In genomic region chr3:194407423-194407822, GRCh38 we compare ENCODE assay signal across 1 cellular context.
TF ChIP-seq lines count a peak whose summit lies in the region.

No MANE protein-coding gene starts in this region.

TF ChIP-seq in IMR-90, 13 proteins besides CTCF, POLR2A, EP300 and RAD21:
- TF ChIP-seq MAFK (IDR thresholded peaks at IDR 0.05; ENCODE audit: low read depth, low read length) (no peak), FOS (IDR thresholded peaks at IDR 0.05; ENCODE audit: low read depth, low read length) (0 out of 2 replicates have a peak, but pooled peaks have one; percentile 34), RCOR1 (IDR thresholded peaks at IDR 0.05; ENCODE audit: insufficient replicate concordance, low read length) (no peak), MAZ (IDR thresholded peaks at IDR 0.05; ENCODE audit: borderline replicate concordance, low read depth, low read length) (no peak), RFX5 (IDR thresholded peaks at IDR 0.05; ENCODE audit: low read depth, low read length) (no peak), NFE2L2 (IDR thresholded peaks at IDR 0.05; ENCODE audit: low read depth, low read length) (no peak), CHD1 (IDR thresholded peaks at IDR 0.05; ENCODE audit: low read depth, low read length) (no peak), CEBPB (IDR thresholded peaks at IDR 0.05; ENCODE audit: low read depth, low read length) (no peak), SMC3 (IDR thresholded peaks at IDR 0.05; ENCODE audit: low read depth, low read length) (no peak), BHLHE40 (IDR thresholded peaks at IDR 0.05; ENCODE audit: low read depth, low read length) (peak; percentile 58; the same call in 1 of the 2 replicates), MXI1 (IDR thresholded peaks at IDR 0.05; ENCODE audit: borderline replicate concordance, low read depth, low read length) (no peak)
- TF ChIP-seq, protein P1, sequence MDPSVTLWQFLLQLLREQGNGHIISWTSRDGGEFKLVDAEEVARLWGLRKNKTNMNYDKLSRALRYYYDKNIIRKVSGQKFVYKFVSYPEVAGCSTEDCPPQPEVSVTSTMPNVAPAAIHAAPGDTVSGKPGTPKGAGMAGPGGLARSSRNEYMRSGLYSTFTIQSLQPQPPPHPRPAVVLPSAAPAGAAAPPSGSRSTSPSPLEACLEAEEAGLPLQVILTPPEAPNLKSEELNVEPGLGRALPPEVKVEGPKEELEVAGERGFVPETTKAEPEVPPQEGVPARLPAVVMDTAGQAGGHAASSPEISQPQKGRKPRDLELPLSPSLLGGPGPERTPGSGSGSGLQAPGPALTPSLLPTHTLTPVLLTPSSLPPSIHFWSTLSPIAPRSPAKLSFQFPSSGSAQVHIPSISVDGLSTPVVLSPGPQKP (IDR thresholded peaks at IDR 0.05; ENCODE audit: borderline replicate concordance, low read depth, low read length): no peak
- TF ChIP-seq, protein P2, sequence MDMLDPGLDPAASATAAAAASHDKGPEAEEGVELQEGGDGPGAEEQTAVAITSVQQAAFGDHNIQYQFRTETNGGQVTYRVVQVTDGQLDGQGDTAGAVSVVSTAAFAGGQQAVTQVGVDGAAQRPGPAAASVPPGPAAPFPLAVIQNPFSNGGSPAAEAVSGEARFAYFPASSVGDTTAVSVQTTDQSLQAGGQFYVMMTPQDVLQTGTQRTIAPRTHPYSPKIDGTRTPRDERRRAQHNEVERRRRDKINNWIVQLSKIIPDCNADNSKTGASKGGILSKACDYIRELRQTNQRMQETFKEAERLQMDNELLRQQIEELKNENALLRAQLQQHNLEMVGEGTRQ (IDR thresholded peaks at IDR 0.05; ENCODE audit: low read depth, low read length): no peak
TF ChIP-seq in IMR-90: peak in this region for 2.
